ENCODE assay signal across 11 cellular contexts in genomic region chr3:17730318-17730967, GRCh38. TPM values are rescaled to one million over a fixed set of nuclear protein-coding genes. Genes with fewer than 3 reads are reported as not detected.
DNase-seq lines count a peak whose midpoint lies in the region; ATAC-seq, FAIRE-seq and TF ChIP-seq lines count a peak whose summit lies in the region.
"Had no signal": no experiment of that assay in that cellular context is flagged by ENCODE, and none has a peak within 500 bp of the region (broad histone marks: within the 10 kb centered on the region; RNA-seq: fewer than 3 reads in every experiment).

No MANE protein-coding gene starts in this region.

- ATAC-seq in HG03469 (IDR thresholded peaks at IDR 0.05; ENCODE audit: unreplicated experiment) (no peak), GM21737 (IDR thresholded peaks at IDR 0.05; ENCODE audit: unreplicated experiment) (no peak)

- no peak for TF ChIP-seq CTCF in choroid plexus epithelial cell (conservative IDR thresholded peaks at IDR 0.05; ENCODE audit: low read depth, low read length)
- no peak for TF ChIP-seq CTCF in kidney (IDR thresholded peaks at IDR 0.05; ENCODE audit: borderline replicate concordance, extremely low read depth, insufficient read depth)

- H3K9ac ChIP-seq in kidney (ENCODE audit: low read length in 2 of 2): no peak overlapping the region

- H3K36me3 ChIP-seq in small intestine (ENCODE audit: control insufficient read depth in 2 of 2, insufficient read depth in 2 of 2, low read length in 2 of 2) (no peaks in the 10 kb centered on the region), kidney (ENCODE audit: control insufficient read depth in 1 of 2, insufficient read depth in 2 of 2, low read length in 2 of 2) (peaks cover 0 to 2% of the 10 kb centered on the region in 2 donors)

- H3K27me3 ChIP-seq in small intestine (ENCODE audit: control insufficient read depth in 2 of 2, insufficient read depth in 2 of 2, low read length in 2 of 2): no peaks in the 10 kb centered on the region
- H3K27me3 ChIP-seq: heart right ventricle, stomach had no signal

- DNase-seq in NCI-H2107 treated with DMSO at 0.1 percent for 48 hours (lab: John Stamatoyannopoulos, UW; ENCODE audit: unreplicated experiment): peak; percentile 32
- no peak for DNase-seq in NCI-H2107 (lab: John Stamatoyannopoulos, UW)
- peak; percentile 60 for DNase-seq in NCI-H345 treated with DMSO at 0.1 percent for 48 hours (lab: John Stamatoyannopoulos, UW; ENCODE audit: unreplicated experiment)
- DNase-seq in choroid plexus epithelial cell (ENCODE audit: low read depth): peak; percentile 82
- DNase-seq in small intestine: peak; percentile 32
- DNase-seq in kidney: no peak
- DNase-seq: activated naive CD4-positive, alpha-beta T cell treated with anti-CD3 and anti-CD28 coated beads for 36 hours; heart right ventricle; stomach had no signal

- H3K4me1 ChIP-seq in small intestine (ENCODE audit: control insufficient read depth in 2 of 2, insufficient read depth in 1 of 2, low read depth in 1 of 2, low read length in 1 of 2) (peaks cover 0 to 3% of the 10 kb centered on the region in 2 donors), kidney (ENCODE audit: control insufficient read depth in 1 of 2, insufficient read depth in 1 of 2, low read depth in 1 of 2, low read length in 2 of 2) (no peaks in the 10 kb centered on the region)
- H3K4me1 ChIP-seq: stomach had no signal

- no peaks in the 10 kb centered on the region for H3K9me3 ChIP-seq in small intestine (ENCODE audit: control insufficient read depth, low read depth)
- H3K9me3 ChIP-seq in kidney (ENCODE audit: control insufficient read depth in 1 of 2, low read length in 2 of 2): peaks cover 3 to 4% of the 10 kb centered on the region in 2 donors
- H3K9me3 ChIP-seq: stomach had no signal

- FAIRE-seq in small intestine (lab: Jason Lieb, UNC) (no peak), kidney (lab: Jason Lieb, UNC) (no peak)

- intact Hi-C loops in kidney (cut with DNase I): no loop called here

- 74 to 79% (median 75%) methylated on average over 4 of the region's 4 CpGs for WGBS in small intestine, 3 donors

- H3K27ac ChIP-seq in small intestine (ENCODE audit: low read depth in 1 of 2, low read length in 1 of 2): no peak overlapping the region
- no peak overlapping the region for H3K27ac ChIP-seq in kidney (ENCODE audit: low read depth in 2 of 2, low read length in 2 of 2)
- H3K27ac ChIP-seq: heart right ventricle, stomach had no signal

- no peak overlapping the region for H3K4me3 ChIP-seq in choroid plexus epithelial cell (ENCODE audit: low read depth, low read length)
- H3K4me3 ChIP-seq in small intestine (ENCODE audit: low read depth in 1 of 2, low read length in 2 of 2): no peak overlapping the region
- no peak overlapping the region for H3K4me3 ChIP-seq in kidney (ENCODE audit: low read length in 2 of 2)
- H3K4me3 ChIP-seq: heart right ventricle, stomach had no signal

RNA-seq across cellular contexts. Expression of gene TBC1D5, which starts 12.0 kb away (rescaled TPM):
- polyA plus RNA-seq in small intestine (10 to 100 TPM in 1 of 3 donors, 1 to 10 TPM in 2; 5.1 to 18.5 (median 6.3) TPM), kidney (ENCODE audit: insufficient read depth, low read depth, low replicate concordance) (9.7 TPM)
- total RNA-seq in kidney: 77.7 TPM

Comparison
In these comparisons a context has a peak if more than half of its experiments do, and no peak if none do; other contexts are left out.
1. DNase-seq: peak in NCI-H2107 treated with DMSO at 0.1 percent for 48 hours (single experiment), NCI-H345 treated with DMSO at 0.1 percent for 48 hours (single experiment), choroid plexus epithelial cell (single experiment) and small intestine (single experiment); none in NCI-H2107 (single experiment) and kidney (single experiment).